ENCODE assay signal across 1 cellular context in the genomic region with DNA sequence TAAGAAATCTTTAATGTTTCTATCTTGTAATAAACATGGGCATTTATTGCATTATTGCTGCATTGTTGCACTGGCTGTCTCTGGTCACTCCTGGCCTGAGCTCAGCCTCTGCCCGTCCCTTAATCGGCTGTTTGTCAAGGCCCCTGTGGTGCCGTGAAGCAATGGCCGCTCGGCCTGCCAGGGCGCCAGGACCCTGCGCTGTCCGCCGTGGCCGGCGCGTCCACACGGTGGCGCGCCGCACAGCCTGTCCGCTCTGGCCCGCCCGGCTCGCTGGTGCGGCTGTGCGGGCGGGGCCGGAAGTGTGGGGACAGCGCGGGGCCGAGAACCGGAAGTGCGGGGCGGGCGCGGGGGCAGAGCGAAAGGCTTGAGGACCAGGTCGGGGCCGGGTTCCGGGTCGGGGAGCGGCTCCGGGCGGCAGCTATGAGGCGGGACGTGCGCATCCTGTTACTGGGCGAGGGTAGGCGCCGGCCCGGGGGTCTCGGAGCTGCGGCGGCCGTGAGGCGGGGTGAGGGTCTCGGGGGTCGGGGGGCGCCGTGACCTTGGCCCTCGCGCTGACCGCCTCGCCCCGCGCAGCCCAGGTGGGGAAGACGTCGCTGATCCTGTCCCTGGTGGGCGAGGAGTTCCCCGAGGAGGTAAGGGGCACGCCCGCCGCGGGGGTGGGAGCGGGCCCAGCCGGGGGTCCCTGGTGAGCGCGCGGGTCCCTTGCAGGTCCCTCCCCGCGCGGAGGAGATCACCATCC.
TF ChIP-seq lines count a peak whose summit lies in the region.

A gene (plus strand): TSS at position 353 of the 739 bp plus-strand sequence. CDS start 68 bp downstream, at position 421.

TF ChIP-seq in K562, 482 proteins besides CTCF, POLR2A, EP300 and RAD21 (continued from another document):
- TF ChIP-seq ETV5 (CRISPR knock-in tag; IDR thresholded peaks at IDR 0.05; ENCODE audit: low read depth) = peak; percentile 94
- TF ChIP-seq, protein P1, sequence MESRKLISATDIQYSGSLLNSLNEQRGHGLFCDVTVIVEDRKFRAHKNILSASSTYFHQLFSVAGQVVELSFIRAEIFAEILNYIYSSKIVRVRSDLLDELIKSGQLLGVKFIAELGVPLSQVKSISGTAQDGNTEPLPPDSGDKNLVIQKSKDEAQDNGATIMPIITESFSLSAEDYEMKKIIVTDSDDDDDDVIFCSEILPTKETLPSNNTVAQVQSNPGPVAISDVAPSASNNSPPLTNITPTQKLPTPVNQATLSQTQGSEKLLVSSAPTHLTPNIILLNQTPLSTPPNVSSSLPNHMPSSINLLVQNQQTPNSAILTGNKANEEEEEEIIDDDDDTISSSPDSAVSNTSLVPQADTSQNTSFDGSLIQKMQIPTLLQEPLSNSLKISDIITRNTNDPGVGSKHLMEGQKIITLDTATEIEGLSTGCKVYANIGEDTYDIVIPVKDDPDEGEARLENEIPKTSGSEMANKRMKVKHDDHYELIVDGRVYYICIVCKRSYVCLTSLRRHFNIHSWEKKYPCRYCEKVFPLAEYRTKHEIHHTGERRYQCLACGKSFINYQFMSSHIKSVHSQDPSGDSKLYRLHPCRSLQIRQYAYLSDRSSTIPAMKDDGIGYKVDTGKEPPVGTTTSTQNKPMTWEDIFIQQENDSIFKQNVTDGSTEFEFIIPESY (CRISPR knock-in tag; IDR thresholded peaks at IDR 0.05) = peak; percentile 97
- TF ChIP-seq EP400 (IDR thresholded peaks at IDR 0.05) = peak; percentile 55; the same call in 1 of the 2 replicates
- TF ChIP-seq CEBPG (CRISPR knock-in tag; IDR thresholded peaks at IDR 0.05) = peak; percentile 49; the same call in 1 of the 2 replicates
- peak in 1 of 2 experiments; percentile 72; a peak in 3 of 4 replicates for TF ChIP-seq CEBPG (tag; conservative IDR thresholded peaks at IDR 0.05 in 1 of 2, IDR thresholded peaks at IDR 0.05 in 1 of 2)
- TF ChIP-seq FUS (optimal IDR thresholded peaks at IDR 0.05; ENCODE audit: low read depth, low read length) = peak; percentile 93
- no peak for TF ChIP-seq ZSCAN32 (CRISPR knock-in tag; IDR thresholded peaks at IDR 0.05)
- TF ChIP-seq, protein P2, sequence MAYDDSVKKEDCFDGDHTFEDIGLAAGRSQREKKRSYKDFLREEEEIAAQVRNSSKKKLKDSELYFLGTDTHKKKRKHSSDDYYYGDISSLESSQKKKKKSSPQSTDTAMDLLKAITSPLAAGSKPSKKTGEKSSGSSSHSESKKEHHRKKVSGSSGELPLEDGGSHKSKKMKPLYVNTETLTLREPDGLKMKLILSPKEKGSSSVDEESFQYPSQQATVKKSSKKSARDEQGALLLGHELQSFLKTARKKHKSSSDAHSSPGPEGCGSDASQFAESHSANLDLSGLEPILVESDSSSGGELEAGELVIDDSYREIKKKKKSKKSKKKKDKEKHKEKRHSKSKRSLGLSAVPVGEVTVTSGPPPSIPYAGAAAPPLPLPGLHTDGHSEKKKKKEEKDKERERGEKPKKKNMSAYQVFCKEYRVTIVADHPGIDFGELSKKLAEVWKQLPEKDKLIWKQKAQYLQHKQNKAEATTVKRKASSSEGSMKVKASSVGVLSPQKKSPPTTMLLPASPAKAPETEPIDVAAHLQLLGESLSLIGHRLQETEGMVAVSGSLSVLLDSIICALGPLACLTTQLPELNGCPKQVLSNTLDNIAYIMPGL (CRISPR knock-in tag; IDR thresholded peaks at IDR 0.05) = peak; percentile 82; the same call in 1 of the 2 replicates
- TF ChIP-seq ARNT (IDR thresholded peaks at IDR 0.05) = no peak
- peak; percentile 56 for TF ChIP-seq TBP (optimal IDR thresholded peaks at IDR 0.05; ENCODE audit: low read depth, low read length)
- 0 out of 4 replicates have a peak, but pooled peaks of 1 of the 2 experiments have one; percentile 40 for TF ChIP-seq ETV6 (IDR thresholded peaks at IDR 0.05; ENCODE audit: borderline replicate concordance in 1 of 2, low read depth in 2 of 2, low read length in 1 of 2)
- TF ChIP-seq ETV6 (CRISPR knock-in tag; IDR thresholded peaks at IDR 0.05; ENCODE audit: borderline replicate concordance) = no peak
- TF ChIP-seq MBD2 (IDR thresholded peaks at IDR 0.05; ENCODE audit: borderline replicate concordance, low read depth) = peak; percentile 68; the same call in 1 of the 2 replicates
- TF ChIP-seq, protein P3, sequence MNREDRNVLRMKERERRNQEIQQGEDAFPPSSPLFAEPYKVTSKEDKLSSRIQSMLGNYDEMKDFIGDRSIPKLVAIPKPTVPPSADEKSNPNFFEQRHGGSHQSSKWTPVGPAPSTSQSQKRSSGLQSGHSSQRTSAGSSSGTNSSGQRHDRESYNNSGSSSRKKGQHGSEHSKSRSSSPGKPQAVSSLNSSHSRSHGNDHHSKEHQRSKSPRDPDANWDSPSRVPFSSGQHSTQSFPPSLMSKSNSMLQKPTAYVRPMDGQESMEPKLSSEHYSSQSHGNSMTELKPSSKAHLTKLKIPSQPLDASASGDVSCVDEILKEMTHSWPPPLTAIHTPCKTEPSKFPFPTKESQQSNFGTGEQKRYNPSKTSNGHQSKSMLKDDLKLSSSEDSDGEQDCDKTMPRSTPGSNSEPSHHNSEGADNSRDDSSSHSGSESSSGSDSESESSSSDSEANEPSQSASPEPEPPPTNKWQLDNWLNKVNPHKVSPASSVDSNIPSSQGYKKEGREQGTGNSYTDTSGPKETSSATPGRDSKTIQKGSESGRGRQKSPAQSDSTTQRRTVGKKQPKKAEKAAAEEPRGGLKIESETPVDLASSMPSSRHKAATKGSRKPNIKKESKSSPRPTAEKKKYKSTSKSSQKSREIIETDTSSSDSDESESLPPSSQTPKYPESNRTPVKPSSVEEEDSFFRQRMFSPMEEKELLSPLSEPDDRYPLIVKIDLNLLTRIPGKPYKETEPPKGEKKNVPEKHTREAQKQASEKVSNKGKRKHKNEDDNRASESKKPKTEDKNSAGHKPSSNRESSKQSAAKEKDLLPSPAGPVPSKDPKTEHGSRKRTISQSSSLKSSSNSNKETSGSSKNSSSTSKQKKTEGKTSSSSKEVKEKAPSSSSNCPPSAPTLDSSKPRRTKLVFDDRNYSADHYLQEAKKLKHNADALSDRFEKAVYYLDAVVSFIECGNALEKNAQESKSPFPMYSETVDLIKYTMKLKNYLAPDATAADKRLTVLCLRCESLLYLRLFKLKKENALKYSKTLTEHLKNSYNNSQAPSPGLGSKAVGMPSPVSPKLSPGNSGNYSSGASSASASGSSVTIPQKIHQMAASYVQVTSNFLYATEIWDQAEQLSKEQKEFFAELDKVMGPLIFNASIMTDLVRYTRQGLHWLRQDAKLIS (CRISPR knock-in tag; IDR thresholded peaks at IDR 0.05) = peak; percentile 81; the same call in 1 of the 2 replicates
- peak; percentile 83 for TF ChIP-seq FIP1L1 (IDR thresholded peaks at IDR 0.05; ENCODE audit: low read depth, low read length, poor library complexity, severe bottlenecking)
- peak; percentile 77 for TF ChIP-seq HNRNPL (IDR thresholded peaks at IDR 0.05; ENCODE audit: low read depth, low read length)
- peak; percentile 60; the same call in 1 of the 2 replicates for TF ChIP-seq C11orf30 (IDR thresholded peaks at IDR 0.05; ENCODE audit: low read depth)
- no peak for TF ChIP-seq MAFG (tag; conservative IDR thresholded peaks at IDR 0.05)
- no peak for TF ChIP-seq BRD9 (IDR thresholded peaks at IDR 0.05; ENCODE audit: low read depth, partially characterized antibody)
- TF ChIP-seq PCBP1 (IDR thresholded peaks at IDR 0.05; ENCODE audit: low read depth, low read length, poor library complexity, severe bottlenecking) = peak; percentile 68
- TF ChIP-seq ZNF507 (tag; conservative IDR thresholded peaks at IDR 0.05) = no peak
- TF ChIP-seq ZNF232 (CRISPR knock-in tag; IDR thresholded peaks at IDR 0.05) = 0 out of 2 replicates have a peak, but pooled peaks have one; percentile 43
- TF ChIP-seq YY1 (IDR thresholded peaks at IDR 0.05; ENCODE audit: borderline replicate concordance in 1 of 3, control insufficient read depth in 1 of 3, extremely low read depth in 1 of 3, insufficient read depth in 3 of 3, insufficient read length in 1 of 3, insufficient replicate concordance in 2 of 3, low read depth in 1 of 3, low read length in 2 of 3) = peak; percentile 75 to 96 (median 93)
- peak; percentile 60 for TF ChIP-seq RBBP5 (IDR thresholded peaks at IDR 0.05; ENCODE audit: borderline replicate concordance, insufficient read depth, low read length, poor library complexity, severe bottlenecking)
- peak; percentile 53 for TF ChIP-seq SMAD1 (IDR thresholded peaks at IDR 0.05; ENCODE audit: low read depth, low read length, partially characterized antibody)
- TF ChIP-seq, protein P4, sequence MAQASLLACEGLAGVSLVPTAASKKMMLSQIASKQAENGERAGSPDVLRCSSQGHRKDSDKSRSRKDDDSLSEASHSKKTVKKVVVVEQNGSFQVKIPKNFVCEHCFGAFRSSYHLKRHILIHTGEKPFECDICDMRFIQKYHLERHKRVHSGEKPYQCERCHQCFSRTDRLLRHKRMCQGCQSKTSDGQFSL (CRISPR knock-in tag; IDR thresholded peaks at IDR 0.05) = peak; percentile 63; the same call in 1 of the 2 replicates
- TF ChIP-seq, protein P4 (tag; IDR thresholded peaks at IDR 0.05) = no peak
- TF ChIP-seq E2F3 (CRISPR knock-in tag; IDR thresholded peaks at IDR 0.05) = 0 out of 2 replicates have a peak, but pooled peaks have one; percentile 40
- TF ChIP-seq NFATC3 (IDR thresholded peaks at IDR 0.05) = no peak
- peak; percentile 87 for TF ChIP-seq TAF1 (IDR thresholded peaks at IDR 0.05; ENCODE audit: control insufficient read depth, extremely low read depth, insufficient read depth, low read length, severe bottlenecking)
- TF ChIP-seq HDAC3 (IDR thresholded peaks at IDR 0.05; ENCODE audit: borderline replicate concordance, partially characterized antibody) = no peak
- TF ChIP-seq, protein P5, sequence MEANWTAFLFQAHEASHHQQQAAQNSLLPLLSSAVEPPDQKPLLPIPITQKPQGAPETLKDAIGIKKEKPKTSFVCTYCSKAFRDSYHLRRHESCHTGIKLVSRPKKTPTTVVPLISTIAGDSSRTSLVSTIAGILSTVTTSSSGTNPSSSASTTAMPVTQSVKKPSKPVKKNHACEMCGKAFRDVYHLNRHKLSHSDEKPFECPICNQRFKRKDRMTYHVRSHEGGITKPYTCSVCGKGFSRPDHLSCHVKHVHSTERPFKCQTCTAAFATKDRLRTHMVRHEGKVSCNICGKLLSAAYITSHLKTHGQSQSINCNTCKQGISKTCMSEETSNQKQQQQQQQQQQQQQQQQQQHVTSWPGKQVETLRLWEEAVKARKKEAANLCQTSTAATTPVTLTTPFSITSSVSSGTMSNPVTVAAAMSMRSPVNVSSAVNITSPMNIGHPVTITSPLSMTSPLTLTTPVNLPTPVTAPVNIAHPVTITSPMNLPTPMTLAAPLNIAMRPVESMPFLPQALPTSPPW (CRISPR knock-in tag; IDR thresholded peaks at IDR 0.05) = peak; percentile 99
- no peak for TF ChIP-seq TAF9B (IDR thresholded peaks at IDR 0.05; ENCODE audit: partially characterized antibody)
